Comparison of ENCODE assay signal across 8 cellular contexts in genomic region chr14:102096569-102097188, GRCh38. TPM values are rescaled to one million over a fixed set of nuclear protein-coding genes. Genes with fewer than 3 reads are reported as not detected.
DNase-seq lines count a peak whose midpoint lies in the region; TF ChIP-seq lines count a peak whose summit lies in the region.

No MANE protein-coding gene starts in this region.

- no peaks in the 10 kb centered on the region for H3K9me3 ChIP-seq in breast epithelium

- peak overlapping the region in 2 of 3 donors; percentile 5 to 7 for H3K4me3 ChIP-seq in breast epithelium

- DNase-seq in NCI-H1417 (lab: John Stamatoyannopoulos, UW) (peak; percentile 61 to 88 (median 83)), NCI-H1417 treated with DMSO at 0.1 percent for 48 hours (lab: John Stamatoyannopoulos, UW) (no peak), NCI-H2081 treated with DMSO at 0.1 percent for 48 hours (lab: John Stamatoyannopoulos, UW) (peak; percentile 30), breast epithelium (ENCODE audit: low spot score in 2 of 2) (peak; percentile 83 to 90), inferior parietal cortex (ENCODE audit: extremely low spot score) (peak; percentile 95), SKM-1 treated with dmso at 0.1 percent for 144 hours (lab: John Stamatoyannopoulos, UW; ENCODE audit: unreplicated experiment) (no peak)
- peak; percentile 72 for DNase-seq in stimulated activated CD4-positive, alpha-beta T cell treated with anti-CD3 and anti-CD28 coated beads, Interleukin-12 subunit alpha, Interleukin-12 subunit beta, amount 100 ng/mL, for 4 hours

- no peaks in the 10 kb centered on the region for H3K4me1 ChIP-seq in breast epithelium

- intact Hi-C loops in breast epithelium (cut with DNase I; ENCODE audit: low total_unique reads) = no loop called here

- no peak for TF ChIP-seq POLR2A in breast epithelium (IDR thresholded peaks at IDR 0.05)

- no peaks in the 10 kb centered on the region for H3K36me3 ChIP-seq in breast epithelium

- peak; percentile 86 for TF ChIP-seq CTCF in VCaP (conservative IDR thresholded peaks at IDR 0.05)
- TF ChIP-seq CTCF in breast epithelium (IDR thresholded peaks at IDR 0.05) = peak; percentile 43 to 86 (median 82)

- peak overlapping the region; percentile 54 for H3K27ac ChIP-seq in VCaP
- H3K27ac ChIP-seq in breast epithelium = peak overlapping the region; percentile 38 to 82

- no peaks in the 10 kb centered on the region for H3K27me3 ChIP-seq in breast epithelium

RNA-seq across cellular contexts. Expression of gene HSP90AA1, which starts 9.8 kb away (rescaled TPM):
- 100 to 1,000 TPM; 467 to 860 (median 474) TPM for total RNA-seq in breast epithelium

RNA-seq across cellular contexts. Expression of gene WDR20, which starts 43.0 kb away (rescaled TPM):
- 10 to 100 TPM; 19.5 to 42.0 (median 24.6) TPM for total RNA-seq in breast epithelium

Comparison
In these comparisons a context has a peak if more than half of its experiments do, and no peak if none do; other contexts are left out.
1. DNase-seq: peak in NCI-H1417 (3 of 3), NCI-H2081 treated with DMSO at 0.1 percent for 48 hours (single experiment), breast epithelium (2 of 2), inferior parietal cortex (single experiment) and stimulated activated CD4-positive, alpha-beta T cell treated with anti-CD3 and anti-CD28 coated beads, Interleukin-12 subunit alpha, Interleukin-12 subunit beta, amount 100 ng/mL, for 4 hours (single experiment); none in NCI-H1417 treated with DMSO at 0.1 percent for 48 hours (single experiment) and SKM-1 treated with dmso at 0.1 percent for 144 hours (single experiment).